In genomic region chr10:113473011-113473410, GRCh38 we compare ENCODE assay signal across 23 cellular contexts.
DNase-seq lines count a peak whose midpoint lies in the region; ATAC-seq and TF ChIP-seq lines count a peak whose summit lies in the region.
"Had no signal": no experiment of that assay in that cellular context is flagged by ENCODE, and none has a peak within 500 bp of the region (broad histone marks: within the 10 kb centered on the region; RNA-seq: fewer than 3 reads in every experiment).

No MANE protein-coding gene starts in this region.

- no peak for ATAC-seq in SK-N-SH treated with all-trans-retinoic acid at 6 μM for 48 hours
- no peak for ATAC-seq in GM18505 (IDR thresholded peaks at IDR 0.05; ENCODE audit: unreplicated experiment)
- no peak for ATAC-seq in body of pancreas
- ATAC-seq in GM19035 (IDR thresholded peaks at IDR 0.05; ENCODE audit: unreplicated experiment) = no peak
- ATAC-seq: A549, GM12878, HCT116 had no signal

- TF ChIP-seq CTCF in SK-N-SH (IDR thresholded peaks at IDR 0.05) = no peak
- TF ChIP-seq CTCF in ascending aorta (IDR thresholded peaks at IDR 0.05) = no peak
- no peak for TF ChIP-seq CTCF in hepatocyte (IDR thresholded peaks at IDR 0.05; ENCODE audit: poor library complexity)
- TF ChIP-seq CTCF in body of pancreas (IDR thresholded peaks at IDR 0.05) = no peak

- no peaks in the 10 kb centered on the region for H3F3A ChIP-seq in SK-N-SH (replicated peaks; ENCODE audit: insufficient read depth)

- H4K20me1 ChIP-seq in SK-N-SH (ENCODE audit: insufficient read depth) (no peaks in the 10 kb centered on the region), hepatocyte (ENCODE audit: insufficient read depth, poor library complexity, severe bottlenecking) (no peaks in the 10 kb centered on the region)
- H4K20me1 ChIP-seq: BLaER1 treated with 17β-estradiol and CSF1 and Interleukin-3, amounts not matched to agents 10 nM and 100 nM had no signal

- intact Hi-C loops in ascending aorta (cut with DNase I) (loop anchor here (10.0 kb wide), 1 partner anchor 1162 kb away; no protein-coding TSS in a partner anchor), body of pancreas (cut with DNase I) (no loop called here)

- no peak for TF ChIP-seq EP300 in SK-N-SH (IDR thresholded peaks at IDR 0.05; ENCODE audit: borderline replicate concordance in 1 of 2, low read depth in 1 of 2, low read length in 1 of 2)

- DNase-seq in SK-N-SH = no peak
- no peak for DNase-seq in ascending aorta (ENCODE audit: low spot score in 2 of 2)
- no peak for DNase-seq in hepatocyte (ENCODE audit: low spot score)
- DNase-seq in body of pancreas = no peak
- DNase-seq: CD4-positive, CD25-positive, alpha-beta regulatory T cell; CD8-positive, alpha-beta memory T cell; COR-L47; DMS 273 treated with DMSO at 0.1 percent for 48 hours; DMS53; DND-41; EL; GOT3; H7; HFFc6 had no signal

- H3K79me2 ChIP-seq in SK-N-SH (ENCODE audit: insufficient read depth) (no peaks in the 10 kb centered on the region), hepatocyte (no peaks in the 10 kb centered on the region)

- peaks cover 0 to 24% of the 10 kb centered on the region in 2 experiments; a peak in 1 of 4 replicates for H3K4me1 ChIP-seq in SK-N-SH (ENCODE audit: control insufficient read depth in 1 of 2, insufficient read depth in 2 of 2, low read depth in 1 of 2, low read length in 1 of 2)
- peaks cover 23 to 39% of the 10 kb centered on the region in 2 donors for H3K4me1 ChIP-seq in ascending aorta
- H3K4me1 ChIP-seq in hepatocyte (ENCODE audit: insufficient read depth) = peaks cover 8% of the 10 kb centered on the region
- H3K4me1 ChIP-seq in body of pancreas = peaks cover 10% of the 10 kb centered on the region
- H3K4me1 ChIP-seq: A549 had no signal

- H3K4me3 ChIP-seq in SK-N-SH (ENCODE audit: low read depth in 2 of 2, low read length in 1 of 2) (no peak overlapping the region), ascending aorta (no peak overlapping the region), hepatocyte (no peak overlapping the region), body of pancreas (no peak overlapping the region)
- H3K4me3 ChIP-seq: A549, GM12878 had no signal

- no peak overlapping the region for H3K9ac ChIP-seq in SK-N-SH
- H3K9ac ChIP-seq: BLaER1 treated with 17β-estradiol and CSF1 and Interleukin-3, amounts not matched to agents 10 nM and 100 nM had no signal

- WGBS in SK-N-SH (ENCODE audit: low lambda C conversion rate) = 18% methylated on average over 1 of the region's 1 CpG
- 57% methylated on average over 1 of the region's 1 CpG for WGBS in hepatocyte (ENCODE audit: low lambda C conversion rate, missing lambda C conversion rate)
- whole genome bisulfite sequencing in body of pancreas, 2 donors = 74 to 86% methylated on average over 1 of the region's 1 CpG

- H3K4me2 ChIP-seq in SK-N-SH = no peak overlapping the region
- no peak overlapping the region for H3K4me2 ChIP-seq in hepatocyte
- H3K4me2 ChIP-seq: A549 had no signal

- no peaks in the 10 kb centered on the region for H3K9me2 ChIP-seq in SK-N-SH
- no peaks in the 10 kb centered on the region for H3K9me2 ChIP-seq in hepatocyte (replicated peaks; ENCODE audit: insufficient read depth)

- no peak for TF ChIP-seq RAD21 in SK-N-SH (IDR thresholded peaks at IDR 0.05; ENCODE audit: low read length)

- POLR2A ChIA-PET in SK-N-SH (lab: Yijun Ruan, JAX) = no interaction called here

- H3K9me3 ChIP-seq in SK-N-SH (no peaks in the 10 kb centered on the region), ascending aorta (no peaks in the 10 kb centered on the region), hepatocyte (ENCODE audit: low read depth) (no peaks in the 10 kb centered on the region), body of pancreas (no peaks in the 10 kb centered on the region)
- H3K9me3 ChIP-seq: A549 had no signal

- H3K27me3 ChIP-seq in SK-N-SH (ENCODE audit: insufficient read depth) (no peaks in the 10 kb centered on the region), ascending aorta (no peaks in the 10 kb centered on the region), hepatocyte (no peaks in the 10 kb centered on the region), body of pancreas (no peaks in the 10 kb centered on the region)
- H3K27me3 ChIP-seq: BLaER1 treated with 17β-estradiol and CSF1 and Interleukin-3, amounts not matched to agents 10 nM and 100 nM had no signal

- TF ChIP-seq POLR2A in GM18505 (IDR thresholded peaks at IDR 0.05; ENCODE audit: borderline replicate concordance, extremely low read depth, insufficient read depth, insufficient read length) (no peak), body of pancreas (IDR thresholded peaks at IDR 0.05) (no peak)

- peak overlapping the region in 1 of 2 experiments; percentile 57; a peak in 3 of 4 replicates for H3K27ac ChIP-seq in SK-N-SH (ENCODE audit: low read depth in 2 of 2, low read length in 1 of 2)
- peak overlapping the region; percentile 70 to 76 for H3K27ac ChIP-seq in ascending aorta
- H3K27ac ChIP-seq in hepatocyte = peak overlapping the region; percentile 45
- H3K27ac ChIP-seq in body of pancreas = no peak overlapping the region
- H3K27ac ChIP-seq: 22Rv1, A549, HL-60 had no signal

- CTCF ChIA-PET in SK-N-SH (lab: Yijun Ruan, JAX) = no interaction called here

- H2AFZ ChIP-seq in SK-N-SH (ENCODE audit: low read depth) (no peak overlapping the region), hepatocyte (no peak overlapping the region)

- no peaks in the 10 kb centered on the region for H3K36me3 ChIP-seq in SK-N-SH (replicated peaks in 1 of 2; ENCODE audit: control insufficient read depth in 1 of 2, insufficient read depth in 2 of 2, low read length in 1 of 2)
- no peaks in the 10 kb centered on the region for H3K36me3 ChIP-seq in ascending aorta
- H3K36me3 ChIP-seq in hepatocyte (replicated peaks; ENCODE audit: insufficient read depth, low read depth) = no peaks in the 10 kb centered on the region
- H3K36me3 ChIP-seq in body of pancreas (replicated peaks in 1 of 2; ENCODE audit: insufficient read depth in 1 of 2, low read depth in 2 of 2) = no peaks in the 10 kb centered on the region
- H3K36me3 ChIP-seq: BLaER1 treated with 17β-estradiol and CSF1 and Interleukin-3, amounts not matched to agents 10 nM and 100 nM had no signal

TF ChIP-seq in SK-N-SH, 30 proteins besides CTCF, POLR2A, EP300 and RAD21:
- TF ChIP-seq TCF12 (IDR thresholded peaks at IDR 0.05) = peak; percentile 47
- TF ChIP-seq FOSL2 (IDR thresholded peaks at IDR 0.05; ENCODE audit: borderline replicate concordance, low read depth) = no peak
- TF ChIP-seq YY1 (IDR thresholded peaks at IDR 0.05; ENCODE audit: low read depth) = no peak
- TF ChIP-seq MEF2A (IDR thresholded peaks at IDR 0.05; ENCODE audit: borderline replicate concordance, low read depth) = no peak

TF ChIP-seq in SK-N-SH treated with all-trans-retinoic acid at 6 μM for 48 hours, 23 proteins besides CTCF, POLR2A, EP300 and RAD21:
- TF ChIP-seq CSRNP3 (CRISPR knock-in tag; IDR thresholded peaks at IDR 0.05) = no peak
- TF ChIP-seq ZNF70 (CRISPR knock-in tag; IDR thresholded peaks at IDR 0.05) = no peak
- TF ChIP-seq BACH2 (CRISPR knock-in tag; IDR thresholded peaks at IDR 0.05; ENCODE audit: borderline replicate concordance) = no peak
- no peak for TF ChIP-seq ZFP30 (CRISPR knock-in tag; IDR thresholded peaks at IDR 0.05)
- no peak for TF ChIP-seq ZNF565 (CRISPR knock-in tag; conservative IDR thresholded peaks at IDR 0.05; ENCODE audit: low read depth)
- TF ChIP-seq POU6F1 (CRISPR knock-in tag; IDR thresholded peaks at IDR 0.05; ENCODE audit: borderline replicate concordance, low read depth) = no peak
- TF ChIP-seq ZNF8 (CRISPR knock-in tag; IDR thresholded peaks at IDR 0.05) = no peak
- no peak for TF ChIP-seq TOX (CRISPR knock-in tag; IDR thresholded peaks at IDR 0.05; ENCODE audit: borderline replicate concordance)
- no peak for TF ChIP-seq ZC3H10 (CRISPR knock-in tag; IDR thresholded peaks at IDR 0.05)
- TF ChIP-seq CSDC2 (CRISPR knock-in tag; IDR thresholded peaks at IDR 0.05) = no peak
- no peak for TF ChIP-seq GLIS3 (CRISPR knock-in tag; IDR thresholded peaks at IDR 0.05)

Comparison
In these comparisons a context has a peak if more than half of its experiments do, and no peak if none do; other contexts are left out.
1. H3K27ac ChIP-seq: peak in ascending aorta (2 of 2) and hepatocyte (single experiment); none in body of pancreas (0 of 4).